In genomic region chr9:136248951-136249880, GRCh38 we compare ENCODE assay signal across 20 cellular contexts. TPM values are rescaled to one million over a fixed set of nuclear protein-coding genes. Genes with fewer than 3 reads are reported as not detected.
DNase-seq lines count a peak whose midpoint lies in the region; ATAC-seq and TF ChIP-seq lines count a peak whose summit lies in the region.
"Had no signal": no experiment of that assay in that cellular context is flagged by ENCODE, and none has a peak within 500 bp of the region (broad histone marks: within the 10 kb centered on the region; RNA-seq: fewer than 3 reads in every experiment).

No MANE protein-coding gene starts in this region.

- H3K36me3 ChIP-seq in spleen = no peaks in the 10 kb centered on the region
- H3K36me3 ChIP-seq: BLaER1 had no signal

- peaks cover 0 to under 1% (median 0%) of the 10 kb centered on the region in 7 donors for H3K27me3 ChIP-seq in spleen (replicated peaks in 1 of 7)
- H3K27me3 ChIP-seq: BLaER1 had no signal

- 81 to 89% (median 87%) methylated on average over 21 to 31 of the region's 31 CpGs for WGBS in spleen, 5 donors

- H3K4me1 ChIP-seq in spleen = peaks cover 7 to 24% (median 16%) of the 10 kb centered on the region in 6 donors

- no peak for ATAC-seq in left ventricle myocardium superior
- no peak for ATAC-seq in left cardiac atrium
- no peak for ATAC-seq in HG02798 (IDR thresholded peaks at IDR 0.05; ENCODE audit: poor library complexity, unreplicated experiment)
- ATAC-seq: HCT116 had no signal

- H3K9me3 Mint-ChIP-seq in brain (peaks cover 0 to 5% (median 0%) of the 10 kb centered on the region in 5 experiments), neural crest cell (no peaks in the 10 kb centered on the region)
- H3K9me3 Mint-ChIP-seq: CD4-positive, alpha-beta T cell had no signal

- no peaks in the 10 kb centered on the region for H3K36me3 Mint-ChIP-seq in brain
- H3K36me3 Mint-ChIP-seq in neural crest cell (ENCODE audit: low read depth) = no peaks in the 10 kb centered on the region

- H3K4me3 Mint-ChIP-seq in brain (no peak overlapping the region), neural crest cell (peak overlapping the region; percentile 10)
- H3K4me3 Mint-ChIP-seq: CD4-positive, alpha-beta T cell had no signal

- no peak for TF ChIP-seq POLR2A in spleen (IDR thresholded peaks at IDR 0.05)

- H3K9me3 ChIP-seq in spleen = no peaks in the 10 kb centered on the region
- H3K9me3 ChIP-seq: BLaER1 had no signal

- intact Hi-C loops in left ventricle myocardium superior (cut with micrococcal nuclease) = no loop called here
- intact Hi-C loops in left cardiac atrium (cut with DNase I) = no loop called here
- intact Hi-C loops in spleen (cut with DNase I; ENCODE audit: low total_unique reads) = no loop called here

- H3K4me3 ChIP-seq in spleen = no peak overlapping the region
- H3K4me3 ChIP-seq: BLaER1, SJSA1 had no signal

- peaks cover 47% of the 10 kb centered on the region for H3K4me1 Mint-ChIP-seq in brain
- peaks cover 14% of the 10 kb centered on the region for H3K4me1 Mint-ChIP-seq in neural crest cell

- H3K27ac ChIP-seq in spleen = no peak overlapping the region
- H3K27ac ChIP-seq: BLaER1, SJSA1 had no signal

- DNase-seq in left ventricle myocardium superior (peak; percentile 24), left cardiac atrium (no peak), neural crest cell (ENCODE audit: low read depth, low spot score) (no peak), spleen (no peak), hippocampal formation (lab: John Stamatoyannopoulos, UW) (no peak)
- DNase-seq: CD4-positive, alpha-beta T cell; KBM-7; MV-4-11; NCI-H1436 treated with DMSO at 0.1 percent for 48 hours; NCI-H187 treated with DMSO at 0.1 percent for 48 hours; NCI-H446 had no signal

- H3K27ac Mint-ChIP-seq in brain = peak overlapping the region in 3 of 5 experiments; percentile 33 to 67 (median 58)
- no peak overlapping the region for H3K27ac Mint-ChIP-seq in neural crest cell (ENCODE audit: unreplicated experiment)
- H3K27ac Mint-ChIP-seq: CD4-positive, alpha-beta T cell had no signal

- TF ChIP-seq CTCF in brain (conservative IDR thresholded peaks at IDR 0.05) (no peak), neural crest cell (conservative IDR thresholded peaks at IDR 0.05) (no peak), spleen (IDR thresholded peaks at IDR 0.05 in 8 of 11, conservative IDR thresholded peaks at IDR 0.05 in 3 of 11) (no peak)

- H3K27me3 Mint-ChIP-seq in brain = peaks cover 7% of the 10 kb centered on the region
- no peaks in the 10 kb centered on the region for H3K27me3 Mint-ChIP-seq in neural crest cell (ENCODE audit: low read depth)
- H3K27me3 Mint-ChIP-seq: CD4-positive, alpha-beta T cell had no signal

RNA-seq across cellular contexts. Expression of gene QSOX2, which starts 3.6 kb away (rescaled TPM):
- total RNA-seq in left ventricle myocardium superior (8.7 TPM), left cardiac atrium (1 to 10 TPM; 6.5 to 6.6 TPM), neural crest cell (28.0 and 28.7 TPM in 2 replicates), spleen (10 to 100 TPM; 13.2 to 20.3 (median 19.2) TPM)
- polyA plus RNA-seq in brain (ENCODE audit: insufficient read depth, low read depth, low replicate concordance) (33.2 TPM), spleen (10 to 100 TPM; 12.3 to 15.3 (median 14.2) TPM)

RNA-seq across cellular contexts. Expression of gene LHX3, which starts 44.3 kb away (rescaled TPM):
- total RNA-seq in left ventricle myocardium superior (not detected), left cardiac atrium (not detected), neural crest cell (0.07 TPM in 1 of 2 replicates, not detected in the other), spleen (not detected)
- polyA plus RNA-seq in brain (ENCODE audit: insufficient read depth, low read depth, low replicate concordance) (1.6 TPM), spleen (not detected)
- total RNA-seq: H4, LHCN-M2, SJSA1 had no signal
- polyA plus RNA-seq: AG04450 had no signal

RNA-seq across cellular contexts. Expression of gene CCDC187, which starts 54.7 kb away (rescaled TPM):
- total RNA-seq in left ventricle myocardium superior (not detected), left cardiac atrium (not detected), neural crest cell (0.07 TPM in 1 of 2 replicates, not detected in the other), spleen (under 1 TPM in 5 of 7 donors, not detected in 2; 0.03 to 0.15 (median 0.10) TPM)
- polyA plus RNA-seq in brain (ENCODE audit: insufficient read depth, low read depth, low replicate concordance) (5.3 TPM), spleen (under 1 TPM; 0.10 to 0.20 (median 0.13) TPM)
- total RNA-seq: CD4-positive, alpha-beta T cell; H4; LHCN-M2; MCF 10A; SJSA1 had no signal
- polyA plus RNA-seq: AG04450 had no signal
